Comparison of ENCODE assay signal across 28 cellular contexts in the genomic region with DNA sequence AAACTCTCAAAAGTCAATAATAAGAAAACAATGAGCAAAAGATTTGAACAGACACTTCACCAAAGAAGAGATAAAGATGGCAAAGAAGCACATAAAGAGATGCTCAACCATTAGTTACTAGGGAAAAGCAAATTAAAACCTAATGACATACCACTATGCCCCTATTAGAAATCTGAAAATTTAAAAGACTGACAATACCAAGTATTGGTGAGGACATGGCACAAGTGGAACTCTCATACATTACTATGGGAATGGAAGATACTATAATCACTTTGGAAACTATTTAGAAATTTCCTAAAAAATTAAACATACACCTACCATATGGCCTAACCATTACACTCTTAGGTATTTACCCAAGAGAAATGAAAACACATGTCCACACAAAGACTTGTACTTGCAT. TPM values are rescaled to one million over a fixed set of nuclear protein-coding genes. Genes with fewer than 3 reads are reported as not detected.
A peak's percentile ranks its signal among the peaks of the same experiment; 100 is the strongest.
DNase-seq lines count a peak whose midpoint lies in the region; TF ChIP-seq lines count a peak whose summit lies in the region.
"Had no signal": no experiment of that assay in that cellular context is flagged by ENCODE, and none has a peak within 500 bp of the region (broad histone marks: within the 10 kb centered on the region; RNA-seq: fewer than 3 reads in every experiment).

No MANE protein-coding gene starts in this region.

- intact Hi-C loops in thyroid gland (cut with DNase I), result no loop called here

- H3K36me3 ChIP-seq in HEK293 (ENCODE audit: control insufficient read depth in 2 of 2, insufficient read depth in 1 of 2, low read length in 2 of 2), result no peaks in the 10 kb centered on the region
- H3K36me3 ChIP-seq in thyroid gland, result no peaks in the 10 kb centered on the region
- H3K36me3 ChIP-seq: BE2C; BLaER1; BLaER1 treated with 17β-estradiol and CSF1 and Interleukin-3, amounts not matched to agents 10 nM and 100 nM had no signal

- H3K4me1 ChIP-seq in HEK293 (ENCODE audit: control insufficient read depth, insufficient read depth, low read length), result no peaks in the 10 kb centered on the region; the same call in 1 of the 2 replicates
- H3K4me1 ChIP-seq in thyroid gland, result no peaks in the 10 kb centered on the region
- H3K4me1 ChIP-seq: A549, BE2C, Caco-2 had no signal

- DNase-seq in thyroid gland, result no peak
- DNase-seq: 8988T; ACHN; AML-193; BE2C; C1 segment of cervical spinal cord; Caco-2; Calu3; CD4-positive, alpha-beta memory T cell; CD4-positive, alpha-beta T cell; CD4-positive, CD25-positive, alpha-beta regulatory T cell; CD8-positive, alpha-beta memory T cell; CD8-positive, alpha-beta T cell; COR-L47; DMS 273 treated with DMSO at 0.1 percent for 48 hours; DMS153; DMS53; DMS79; DMS79 treated with DMSO at 0.1 percent for 48 hours; DND-41; EL had no signal

- H3K9me3 ChIP-seq in HEK293 (ENCODE audit: control insufficient read depth, insufficient read depth, low read depth, low read length) (no peaks in the 10 kb centered on the region), thyroid gland (no peaks in the 10 kb centered on the region)
- H3K9me3 ChIP-seq: BE2C, Caco-2 had no signal

- H3K4me3 ChIP-seq in HEK293 (ENCODE audit: low read depth, low read length) (no peak overlapping the region), thyroid gland (replicated peaks in 1 of 3) (no peak overlapping the region)
- H3K4me3 ChIP-seq: A549; BLaER1; BLaER1 treated with 17β-estradiol and CSF1 and Interleukin-3, amounts not matched to agents 10 nM and 100 nM had no signal

- H3K27ac ChIP-seq in HEK293 (ENCODE audit: extremely low read depth, low read depth, low read length), result no peak overlapping the region
- no peak overlapping the region for H3K27ac ChIP-seq in thyroid gland
- H3K27ac ChIP-seq: 22Rv1; A549; BLaER1; BLaER1 treated with 17β-estradiol and CSF1 and Interleukin-3, amounts not matched to agents 10 nM and 100 nM; C4-2B had no signal

- CTCF ChIA-PET in HEK293 (lab: Yijun Ruan, JAX), result no interaction called here

- H3K27me3 ChIP-seq in thyroid gland, result no peaks in the 10 kb centered on the region
- H3K27me3 ChIP-seq: BE2C; BLaER1; BLaER1 treated with 17β-estradiol and CSF1 and Interleukin-3, amounts not matched to agents 10 nM and 100 nM had no signal

- POLR2A ChIA-PET in HEK293 (lab: Yijun Ruan, JAX), result no interaction called here

- TF ChIP-seq POLR2A in thyroid gland (IDR thresholded peaks at IDR 0.05), result no peak

- TF ChIP-seq CTCF in HEK293 (tag by site-specific recombination; IDR thresholded peaks at IDR 0.05), result no peak
- no peak for TF ChIP-seq CTCF in thyroid gland (IDR thresholded peaks at IDR 0.05)

TF ChIP-seq in HEK293, 187 proteins besides CTCF, POLR2A, EP300 and RAD21:
- peak; percentile 92 for TF ChIP-seq ZNF184 (tag by site-specific recombination; IDR thresholded peaks at IDR 0.05)
- TF ChIP-seq, protein P1, sequence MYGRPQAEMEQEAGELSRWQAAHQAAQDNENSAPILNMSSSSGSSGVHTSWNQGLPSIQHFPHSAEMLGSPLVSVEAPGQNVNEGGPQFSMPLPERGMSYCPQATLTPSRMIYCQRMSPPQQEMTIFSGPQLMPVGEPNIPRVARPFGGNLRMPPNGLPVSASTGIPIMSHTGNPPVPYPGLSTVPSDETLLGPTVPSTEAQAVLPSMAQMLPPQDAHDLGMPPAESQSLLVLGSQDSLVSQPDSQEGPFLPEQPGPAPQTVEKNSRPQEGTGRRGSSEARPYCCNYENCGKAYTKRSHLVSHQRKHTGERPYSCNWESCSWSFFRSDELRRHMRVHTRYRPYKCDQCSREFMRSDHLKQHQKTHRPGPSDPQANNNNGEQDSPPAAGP (tag by site-specific recombination; IDR thresholded peaks at IDR 0.05), result no peak

RNA-seq across cellular contexts. Expression of a gene that starts 35.2 kb away (rescaled TPM):
- total RNA-seq in thyroid gland, result 1 to 10 TPM in 2 of 4 donors, under 1 TPM in 2; 0.67 to 1.5 (median 1.0) TPM
- total RNA-seq: A172 had no signal

RNA-seq across cellular contexts. Expression of a gene that starts 55.3 kb away (rescaled TPM):
- total RNA-seq in thyroid gland, result 10 to 100 TPM in 1 of 4 donors, 1 to 10 TPM in 3; 5.2 to 10.6 (median 7.1) TPM
